ENCODE assay signal across 8 cellular contexts in genomic region chr18:79988079-79988924, GRCh38. TPM values are rescaled to one million over a fixed set of nuclear protein-coding genes. Genes with fewer than 3 reads are reported as not detected.
DNase-seq lines count a peak whose midpoint lies in the region; ATAC-seq and TF ChIP-seq lines count a peak whose summit lies in the region.

Gene TXNL4A, minus strand, starts transcription at chr18:79988563. Its CDS starts 171 bp downstream, at chr18:79988392.

- no peaks in the 10 kb centered on the region for H3K9me3 Mint-ChIP-seq in dendritic cell treated with granulocyte-macrophage colony-stimulating factor and Interleukin-4, amounts not matched to agents 40 ng/mL and 50 ng/mL, for 4 days

- no peak for TF ChIP-seq CTCF in liver (IDR thresholded peaks at IDR 0.05; ENCODE audit: low read depth, low read length, missing input control)

- H3K27me3 Mint-ChIP-seq in dendritic cell treated with granulocyte-macrophage colony-stimulating factor and Interleukin-4, amounts not matched to agents 40 ng/mL and 50 ng/mL, for 4 days = no peaks in the 10 kb centered on the region

- peak within 1 kb of the TSS; percentile 98 for H3K27ac ChIP-seq in liver (ENCODE audit: low read depth in 1 of 2, low read length in 2 of 2)

- no peaks in the 10 kb centered on the region for H3K9me3 ChIP-seq in liver (ENCODE audit: control insufficient read depth in 4 of 4, low read length in 3 of 4)

- intact Hi-C loops in dendritic cell treated with granulocyte-macrophage colony-stimulating factor and Interleukin-4, amounts not matched to agents 40 ng/mL and 50 ng/mL, for 4 days (cut with micrococcal nuclease) = loop anchor here (1.0 to 10.0 kb wide), 7 partner anchors 37 to 309 kb away; partner anchors contain the start of genes CTDP1, KCNG2, RBFA and SLC66A2

- WGBS in liver = under 1% methylated on average over 112 of the region's 112 CpGs

- H3K4me3 ChIP-seq in liver (ENCODE audit: low read depth in 1 of 3, low read length in 3 of 3) = peak within 1 kb of the TSS; percentile 98 to 100 (median 99)

- DNase-seq in C1 segment of cervical spinal cord (lab: John Stamatoyannopoulos, UW) = peak; percentile 11 to 89 (median 79)
- peak; percentile 86 for DNase-seq in GM19238 (ENCODE audit: insufficient read length, low spot score)
- peak; percentile 97 for DNase-seq in NCI-H69 (lab: John Stamatoyannopoulos, UW)
- DNase-seq in activated CD4-positive, alpha-beta T cell treated with anti-CD3 and anti-CD28 coated beads, Interleukin-2, amount 50 U/mL, for 24 hours (ENCODE audit: low read depth in 1 of 2, low spot score in 1 of 2) = peak; percentile 70 to 80
- peak; percentile 84 for DNase-seq in stimulated activated CD4-positive, alpha-beta T cell treated with anti-CD3 and anti-CD28 coated beads, Interleukin-4, amount 100 ng/mL, for 24 hours

- peaks cover 0 to 2% (median under 1%) of the 10 kb centered on the region in 4 donors for H3K36me3 ChIP-seq in liver (ENCODE audit: control insufficient read depth in 4 of 4, insufficient read depth in 3 of 4, low read depth in 1 of 4, low read length in 3 of 4)

- peaks cover 30% of the 10 kb centered on the region for H3K36me3 Mint-ChIP-seq in dendritic cell treated with granulocyte-macrophage colony-stimulating factor and Interleukin-4, amounts not matched to agents 40 ng/mL and 50 ng/mL, for 4 days (ENCODE audit: low read depth)

- H3K4me1 ChIP-seq in liver (ENCODE audit: control insufficient read depth in 4 of 4, insufficient read depth in 4 of 4, low read length in 3 of 4) = peaks cover 4 to 21% (median 13%) of the 10 kb centered on the region in 4 donors

- H3K27me3 ChIP-seq in liver (ENCODE audit: control insufficient read depth in 4 of 4, insufficient read depth in 4 of 4, low read length in 3 of 4) = no peaks in the 10 kb centered on the region

- peak within 1 kb of the TSS; percentile 90 for H3K4me3 Mint-ChIP-seq in dendritic cell treated with granulocyte-macrophage colony-stimulating factor and Interleukin-4, amounts not matched to agents 40 ng/mL and 50 ng/mL, for 4 days

- peak within 1 kb of the TSS; percentile 86 to 92 for H3K9ac ChIP-seq in liver (ENCODE audit: low read depth in 1 of 2, low read length in 2 of 2)

- ATAC-seq in HG03439 (IDR thresholded peaks at IDR 0.05; ENCODE audit: unreplicated experiment) = peak; percentile 97

- peak; percentile 15 to 49 for TF ChIP-seq RAD21 in liver (IDR thresholded peaks at IDR 0.05)

- peak within 1 kb of the TSS; percentile 95 for H3K27ac Mint-ChIP-seq in dendritic cell treated with granulocyte-macrophage colony-stimulating factor and Interleukin-4, amounts not matched to agents 40 ng/mL and 50 ng/mL, for 4 days

- peaks cover 39% of the 10 kb centered on the region for H3K4me1 Mint-ChIP-seq in dendritic cell treated with granulocyte-macrophage colony-stimulating factor and Interleukin-4, amounts not matched to agents 40 ng/mL and 50 ng/mL, for 4 days (ENCODE audit: low read depth)

TF ChIP-seq in liver, 16 proteins besides CTCF, POLR2A, EP300 and RAD21:
- no peak for TF ChIP-seq GABPA (IDR thresholded peaks at IDR 0.05 in 1 of 2, conservative IDR thresholded peaks at IDR 0.05 in 1 of 2)
- TF ChIP-seq HNF4A (conservative IDR thresholded peaks at IDR 0.05) = no peak
- no peak for TF ChIP-seq EGR1 (IDR thresholded peaks at IDR 0.05; ENCODE audit: low read depth in 2 of 2)
- TF ChIP-seq ZBTB33 (IDR thresholded peaks at IDR 0.05) = no peak
- TF ChIP-seq RXRA (IDR thresholded peaks at IDR 0.05) = no peak
- no peak for TF ChIP-seq HNF4G (IDR thresholded peaks at IDR 0.05)
- TF ChIP-seq ATF3 (IDR thresholded peaks at IDR 0.05) = no peak
- TF ChIP-seq NR2F2 (IDR thresholded peaks at IDR 0.05) = no peak
- TF ChIP-seq FOXA1 (IDR thresholded peaks at IDR 0.05) = no peak
- TF ChIP-seq JUND (IDR thresholded peaks at IDR 0.05) = no peak
- no peak for TF ChIP-seq YY1 (IDR thresholded peaks at IDR 0.05)

RNA-seq across cellular contexts. Expression of gene TXNL4A, which starts in this region (rescaled TPM):
- 10 to 100 TPM; 18.0 to 23.8 TPM for total RNA-seq in liver
- 10 to 100 TPM; 41.8 to 86.2 TPM for polyA plus RNA-seq in liver

Comparison
In these comparisons a context has a peak if more than half of its experiments do, and no peak if none do; other contexts are left out.
1. Peak in every context shown above with its lines: DNase-seq, ATAC-seq, H3K4me3 ChIP-seq and H3K27ac ChIP-seq.